In the genomic region with DNA sequence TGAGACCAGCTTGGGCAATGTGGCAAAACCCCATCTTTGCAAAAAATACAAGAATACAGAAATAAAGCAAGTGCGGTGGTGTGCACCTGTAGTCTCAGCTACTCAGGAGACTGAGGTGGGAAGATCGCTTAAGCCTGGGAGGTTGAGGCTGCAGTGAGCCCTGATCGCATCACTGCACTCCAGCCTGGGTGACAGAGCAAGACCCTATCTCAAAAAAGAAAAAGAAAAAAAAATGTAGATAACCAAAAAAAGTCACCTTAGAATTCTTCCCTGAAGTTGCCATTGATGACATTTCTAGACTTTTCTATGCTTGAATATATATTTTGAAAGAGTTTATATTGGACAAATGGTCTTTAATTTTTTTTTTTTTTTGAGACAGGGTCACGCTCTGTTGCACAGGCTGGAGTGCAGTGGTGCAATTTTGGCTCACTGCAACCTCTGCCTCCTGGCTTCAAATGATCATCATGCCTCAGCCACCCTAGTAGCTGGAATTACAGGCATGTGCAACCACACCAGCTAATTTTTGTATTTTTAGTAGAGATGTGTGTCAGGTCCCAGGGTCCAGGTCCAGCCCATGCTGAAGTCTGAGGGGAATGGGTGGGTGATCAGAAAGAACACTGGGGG, we compare ENCODE assay signal across 21 cellular contexts.
"Had no signal": no experiment of that assay in that cellular context is flagged by ENCODE, and none has a peak within 500 bp of the region (broad histone marks: within the 10 kb centered on the region; RNA-seq: fewer than 3 reads in every experiment).

No MANE protein-coding gene starts in this region.

- H3K9me3 Mint-ChIP-seq: immature natural killer cell; memory B cell; natural killer cell treated with Interleukin-12 subunit alpha and Interleukin-12 subunit beta and Interleukin-15 and Interleukin-18, amount 100 ng/mL, for 72 hours; stimulated activated naive CD8-positive, alpha-beta T cell treated with anti-CD3 and anti-CD28 coated beads, Interleukin-15, amount 100 ng/mL, for 72 hours had no signal

- H3K4me3 Mint-ChIP-seq: immature natural killer cell; memory B cell; naive B cell; natural killer cell treated with Interleukin-12 subunit alpha and Interleukin-12 subunit beta and Interleukin-15 and Interleukin-18, amount 100 ng/mL, for 72 hours; stimulated activated naive CD8-positive, alpha-beta T cell treated with anti-CD3 and anti-CD28 coated beads, Interleukin-15, amount 100 ng/mL, for 72 hours had no signal

- H3K27ac Mint-ChIP-seq: immature natural killer cell; memory B cell; natural killer cell treated with Interleukin-12 subunit alpha and Interleukin-12 subunit beta and Interleukin-15 and Interleukin-18, amount 100 ng/mL, for 72 hours; stimulated activated naive CD8-positive, alpha-beta T cell treated with anti-CD3 and anti-CD28 coated beads, Interleukin-15, amount 100 ng/mL, for 72 hours had no signal

- DNase-seq: effector memory CD4-positive, alpha-beta T cell; immature natural killer cell; islet precursor cell; kidney glomerular epithelial cell; left colon; naive B cell; right cardiac atrium; stimulated activated CD4-positive, alpha-beta T cell treated with anti-CD3 and anti-CD28 coated beads, Interleukin-15, amount 100 ng/mL, for 24 hours; stimulated activated CD4-positive, alpha-beta T cell treated with anti-CD3 and anti-CD28 coated beads, Interleukin-2, amount 100 ng/mL, for 48 hours; stimulated activated CD8-positive, alpha-beta memory T cell treated with anti-CD3 and anti-CD28 coated beads, Interleukin-4, amount 100 ng/mL, for 48 hours; stimulated activated naive CD4-positive, alpha-beta T cell; trophoblast cell had no signal

- H3K9me3 ChIP-seq: esophagus muscularis mucosa, prostate gland, suprapubic skin had no signal

- H3K4me3 ChIP-seq: coronary artery, esophagus muscularis mucosa, lung, prostate gland, suprapubic skin had no signal

- H3K4me1 ChIP-seq: foreskin keratinocyte, prostate gland, suprapubic skin had no signal

- H3K27ac ChIP-seq: coronary artery, esophagus muscularis mucosa, foreskin keratinocyte, prostate gland, suprapubic skin had no signal

- H3K36me3 Mint-ChIP-seq: natural killer cell treated with Interleukin-12 subunit alpha and Interleukin-12 subunit beta and Interleukin-15 and Interleukin-18, amount 100 ng/mL, for 72 hours had no signal

- H3K4me1 Mint-ChIP-seq: immature natural killer cell; stimulated activated naive CD8-positive, alpha-beta T cell treated with anti-CD3 and anti-CD28 coated beads, Interleukin-15, amount 100 ng/mL, for 72 hours had no signal

- H3K27me3 ChIP-seq: esophagus muscularis mucosa, suprapubic skin had no signal

- H3K36me3 ChIP-seq: esophagus muscularis mucosa, prostate gland, suprapubic skin had no signal
